ENCODE assay signal across 8 cellular contexts in genomic region chr6:19918436-19918835, GRCh38.
"Had no signal": no experiment of that assay in that cellular context is flagged by ENCODE, and none has a peak within 500 bp of the region (broad histone marks: within the 10 kb centered on the region; RNA-seq: fewer than 3 reads in every experiment).

No MANE protein-coding gene starts in this region.

- DNase-seq: GDM1, GF-D8 had no signal

- FAIRE-seq: G401.6, GM12878, GM12891, GM12892, GM18507, GM19239 had no signal

- H3K4me3 ChIP-seq: GM12878 had no signal

- ATAC-seq: GM12878 had no signal
